ENCODE assay signal across 1 cellular context in the genomic region with DNA sequence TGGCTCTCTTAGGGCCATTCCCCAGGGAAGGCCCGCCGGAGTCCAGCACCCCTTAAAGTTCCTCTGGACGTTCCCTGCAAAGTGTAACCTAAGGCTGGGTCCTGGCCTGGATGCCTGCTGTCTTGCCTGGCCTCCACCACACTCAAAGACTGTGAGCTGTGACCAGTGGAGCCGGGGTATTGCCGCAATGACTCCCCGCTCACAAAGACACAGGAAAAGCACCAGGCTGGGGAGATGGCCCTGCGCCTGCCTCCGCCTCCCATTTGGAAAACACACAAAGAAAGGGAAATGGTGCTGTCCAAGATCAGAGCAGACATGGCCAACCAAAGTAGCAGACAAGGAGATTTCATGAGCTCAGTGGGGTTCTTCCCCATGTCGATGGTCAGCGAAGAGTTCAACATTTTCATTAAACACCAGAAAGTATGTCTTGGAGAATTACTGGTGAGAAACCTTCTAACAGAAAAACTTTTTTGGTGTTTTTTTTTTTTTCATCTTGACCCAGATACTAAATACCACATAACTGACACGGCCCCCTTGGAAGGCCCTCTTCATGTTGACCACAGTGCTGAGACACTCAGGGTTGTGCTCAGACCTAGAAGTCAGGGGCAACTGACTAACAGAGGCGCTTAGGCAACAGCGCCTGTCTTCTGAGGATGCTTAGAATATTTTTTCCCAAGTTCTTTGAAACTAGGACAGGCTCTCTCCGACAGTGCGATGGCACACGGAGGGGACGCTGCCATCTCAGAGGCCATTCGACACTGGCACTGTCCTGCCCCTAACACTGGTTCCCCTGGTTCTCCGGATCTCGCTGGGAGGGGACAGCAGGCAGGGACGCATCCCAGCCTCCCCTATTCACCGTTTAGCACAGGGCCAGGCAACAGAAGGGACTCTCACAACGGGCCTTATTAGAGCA.
TF ChIP-seq lines count a peak whose summit lies in the region.

No MANE protein-coding gene starts in this region.

TF ChIP-seq in K562, 482 proteins besides CTCF, POLR2A, EP300 and RAD21 (continued from another document):
- TF ChIP-seq, protein P1, sequence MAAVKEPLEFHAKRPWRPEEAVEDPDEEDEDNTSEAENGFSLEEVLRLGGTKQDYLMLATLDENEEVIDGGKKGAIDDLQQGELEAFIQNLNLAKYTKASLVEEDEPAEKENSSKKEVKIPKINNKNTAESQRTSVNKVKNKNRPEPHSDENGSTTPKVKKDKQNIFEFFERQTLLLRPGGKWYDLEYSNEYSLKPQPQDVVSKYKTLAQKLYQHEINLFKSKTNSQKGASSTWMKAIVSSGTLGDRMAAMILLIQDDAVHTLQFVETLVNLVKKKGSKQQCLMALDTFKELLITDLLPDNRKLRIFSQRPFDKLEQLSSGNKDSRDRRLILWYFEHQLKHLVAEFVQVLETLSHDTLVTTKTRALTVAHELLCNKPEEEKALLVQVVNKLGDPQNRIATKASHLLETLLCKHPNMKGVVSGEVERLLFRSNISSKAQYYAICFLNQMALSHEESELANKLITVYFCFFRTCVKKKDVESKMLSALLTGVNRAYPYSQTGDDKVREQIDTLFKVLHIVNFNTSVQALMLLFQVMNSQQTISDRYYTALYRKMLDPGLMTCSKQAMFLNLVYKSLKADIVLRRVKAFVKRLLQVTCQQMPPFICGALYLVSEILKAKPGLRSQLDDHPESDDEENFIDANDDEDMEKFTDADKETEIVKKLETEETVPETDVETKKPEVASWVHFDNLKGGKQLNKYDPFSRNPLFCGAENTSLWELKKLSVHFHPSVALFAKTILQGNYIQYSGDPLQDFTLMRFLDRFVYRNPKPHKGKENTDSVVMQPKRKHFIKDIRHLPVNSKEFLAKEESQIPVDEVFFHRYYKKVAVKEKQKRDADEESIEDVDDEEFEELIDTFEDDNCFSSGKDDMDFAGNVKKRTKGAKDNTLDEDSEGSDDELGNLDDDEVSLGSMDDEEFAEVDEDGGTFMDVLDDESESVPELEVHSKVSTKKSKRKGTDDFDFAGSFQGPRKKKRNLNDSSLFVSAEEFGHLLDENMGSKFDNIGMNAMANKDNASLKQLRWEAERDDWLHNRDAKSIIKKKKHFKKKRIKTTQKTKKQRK (IDR thresholded peaks at IDR 0.05; ENCODE audit: borderline replicate concordance, low read depth, low read length) = no peak
TF ChIP-seq in K562: peak in this region for 1.
